In genomic region chr6:136633355-136633754, GRCh38 we compare ENCODE assay signal across 21 cellular contexts.
DNase-seq lines count a peak whose midpoint lies in the region; ATAC-seq and TF ChIP-seq lines count a peak whose summit lies in the region.
"Had no signal": no experiment of that assay in that cellular context is flagged by ENCODE, and none has a peak within 500 bp of the region (broad histone marks: within the 10 kb centered on the region; RNA-seq: fewer than 3 reads in every experiment).

No MANE protein-coding gene starts in this region.

- no peaks in the 10 kb centered on the region for H4K20me1 ChIP-seq in osteoblast (ENCODE audit: insufficient read depth, low read length)

- H3K36me3 Mint-ChIP-seq in activated CD4-positive, alpha-beta memory T cell treated with anti-CD3 and anti-CD28 coated beads, Interleukin-2, amount 10 ng/mL, durations not matched to agents 7 days and 5 days (ENCODE audit: low read depth): peaks cover 40% of the 10 kb centered on the region
- peaks cover 20% of the 10 kb centered on the region for H3K36me3 Mint-ChIP-seq in activated CD4-positive, alpha-beta memory T cell treated with anti-CD3 and anti-CD28 coated beads for 36 hours
- H3K36me3 Mint-ChIP-seq in chondrocyte (ENCODE audit: low read depth): peaks cover 9% of the 10 kb centered on the region

- H3K36me3 ChIP-seq in osteoblast (ENCODE audit: insufficient read depth, low read length) (no peaks in the 10 kb centered on the region), aorta (ENCODE audit: control insufficient read depth in 1 of 2, insufficient read depth in 2 of 2, low read length in 1 of 2) (peaks cover 6 to 13% of the 10 kb centered on the region in 2 donors), heart right ventricle (peaks cover 0 to 75% (median 0%) of the 10 kb centered on the region in 9 donors)

- H3K4me3 ChIP-seq in osteoblast (ENCODE audit: insufficient read depth, low read length): no peak overlapping the region
- H3K4me3 ChIP-seq in aorta (ENCODE audit: low read length in 2 of 2): no peak overlapping the region
- no peak overlapping the region for H3K4me3 ChIP-seq in heart right ventricle
- H3K4me3 ChIP-seq: GM23338 had no signal

- H3K27ac Mint-ChIP-seq in activated CD4-positive, alpha-beta memory T cell treated with anti-CD3 and anti-CD28 coated beads, Interleukin-2, amount 10 ng/mL, durations not matched to agents 7 days and 5 days: peak overlapping the region; percentile 31
- no peak overlapping the region for H3K27ac Mint-ChIP-seq in activated CD4-positive, alpha-beta memory T cell treated with anti-CD3 and anti-CD28 coated beads for 36 hours
- H3K27ac Mint-ChIP-seq in chondrocyte (ENCODE audit: unreplicated experiment): peak overlapping the region; percentile 8
- H3K27ac Mint-ChIP-seq: B cell, GM23338 had no signal

- H3K4me1 ChIP-seq in osteoblast (ENCODE audit: insufficient read depth, low read length): no peaks in the 10 kb centered on the region
- H3K4me1 ChIP-seq in aorta (ENCODE audit: control insufficient read depth in 1 of 2, insufficient read depth in 2 of 2, low read length in 2 of 2): peaks cover 1 to 2% of the 10 kb centered on the region in 2 donors
- no peaks in the 10 kb centered on the region for H3K4me1 ChIP-seq in heart right ventricle

- H3K79me2 ChIP-seq in osteoblast (ENCODE audit: insufficient read depth, low read length): no peaks in the 10 kb centered on the region

- no peaks in the 10 kb centered on the region for H3K9me3 Mint-ChIP-seq in activated CD4-positive, alpha-beta memory T cell treated with anti-CD3 and anti-CD28 coated beads, Interleukin-2, amount 10 ng/mL, durations not matched to agents 7 days and 5 days
- H3K9me3 Mint-ChIP-seq in activated CD4-positive, alpha-beta memory T cell treated with anti-CD3 and anti-CD28 coated beads for 36 hours: no peaks in the 10 kb centered on the region
- H3K9me3 Mint-ChIP-seq in chondrocyte (ENCODE audit: low read depth): no peaks in the 10 kb centered on the region
- H3K9me3 Mint-ChIP-seq: CD8-positive, alpha-beta memory T cell; GM23338 had no signal

- peaks cover 12% of the 10 kb centered on the region for H3K4me1 Mint-ChIP-seq in activated CD4-positive, alpha-beta memory T cell treated with anti-CD3 and anti-CD28 coated beads, Interleukin-2, amount 10 ng/mL, durations not matched to agents 7 days and 5 days
- peaks cover 7% of the 10 kb centered on the region for H3K4me1 Mint-ChIP-seq in activated CD4-positive, alpha-beta memory T cell treated with anti-CD3 and anti-CD28 coated beads for 36 hours (ENCODE audit: low read depth)
- peaks cover 4% of the 10 kb centered on the region for H3K4me1 Mint-ChIP-seq in chondrocyte (ENCODE audit: low read depth)
- H3K4me1 Mint-ChIP-seq: B cell had no signal

- CTCF ChIA-PET in activated CD4-positive, alpha-beta memory T cell treated with anti-CD3 and anti-CD28 coated beads, Interleukin-2, amount 10 ng/mL, durations not matched to agents 7 days and 5 days (lab: Charles Lee): no interaction called here
- CTCF ChIA-PET in activated CD4-positive, alpha-beta memory T cell treated with anti-CD3 and anti-CD28 coated beads for 36 hours (lab: Charles Lee): interaction anchor here (2.5 kb wide), 1 partner anchor 159 kb away, joined by 7 read pairs; the partner anchor contains the start of gene MAP3K5

- no peaks in the 10 kb centered on the region for H3K27me3 Mint-ChIP-seq in activated CD4-positive, alpha-beta memory T cell treated with anti-CD3 and anti-CD28 coated beads, Interleukin-2, amount 10 ng/mL, durations not matched to agents 7 days and 5 days
- no peaks in the 10 kb centered on the region for H3K27me3 Mint-ChIP-seq in activated CD4-positive, alpha-beta memory T cell treated with anti-CD3 and anti-CD28 coated beads for 36 hours
- no peaks in the 10 kb centered on the region for H3K27me3 Mint-ChIP-seq in chondrocyte (ENCODE audit: low read depth)
- H3K27me3 Mint-ChIP-seq: B cell; CD4-positive, CD25-positive, alpha-beta regulatory T cell; CD8-positive, alpha-beta memory T cell had no signal

- H3K4me2 ChIP-seq in osteoblast (ENCODE audit: insufficient read depth, low read length): no peak overlapping the region
- H3K4me2 ChIP-seq: GM23338 had no signal

- no peak overlapping the region for H3K4me3 Mint-ChIP-seq in activated CD4-positive, alpha-beta memory T cell treated with anti-CD3 and anti-CD28 coated beads, Interleukin-2, amount 10 ng/mL, durations not matched to agents 7 days and 5 days
- H3K4me3 Mint-ChIP-seq in activated CD4-positive, alpha-beta memory T cell treated with anti-CD3 and anti-CD28 coated beads for 36 hours: no peak overlapping the region
- H3K4me3 Mint-ChIP-seq in chondrocyte (ENCODE audit: unreplicated experiment): no peak overlapping the region
- H3K4me3 Mint-ChIP-seq: B cell; CD4-positive, CD25-positive, alpha-beta regulatory T cell; CD8-positive, alpha-beta memory T cell; GM23338 had no signal

- no peaks in the 10 kb centered on the region for H3K27me3 ChIP-seq in osteoblast (ENCODE audit: insufficient read depth, low read length)
- no peaks in the 10 kb centered on the region for H3K27me3 ChIP-seq in aorta (ENCODE audit: control insufficient read depth in 1 of 2, insufficient read depth in 2 of 2, low read length in 1 of 2)
- no peaks in the 10 kb centered on the region for H3K27me3 ChIP-seq in heart right ventricle

- 79 to 80% methylated on average over 1 of the region's 1 CpG for WGBS in aorta, 2 donors
- WGBS in heart right ventricle, 2 donors: 75 to 82% methylated on average over 1 of the region's 1 CpG

- H2AFZ ChIP-seq in osteoblast (ENCODE audit: low read length): no peak overlapping the region
- H2AFZ ChIP-seq: GM23338 had no signal

- intact Hi-C loops in activated CD4-positive, alpha-beta memory T cell treated with anti-CD3 and anti-CD28 coated beads for 36 hours (cut with micrococcal nuclease): no loop called here
- intact Hi-C loops in aorta (cut with DNase I): no loop called here
- intact Hi-C loops in heart right ventricle (cut with DNase I): no loop called here

- peak; percentile 48 for ATAC-seq in aorta (ENCODE audit: low FRiP score)
- no peak for ATAC-seq in HG03457 (IDR thresholded peaks at IDR 0.05; ENCODE audit: unreplicated experiment)
- no peak for ATAC-seq in heart right ventricle
- ATAC-seq: GM23338 had no signal

- no peak for DNase-seq in activated CD4-positive, alpha-beta memory T cell treated with anti-CD3 and anti-CD28 coated beads, Interleukin-2, amount 10 ng/mL, durations not matched to agents 7 days and 5 days
- no peak for DNase-seq in activated CD4-positive, alpha-beta memory T cell treated with anti-CD3 and anti-CD28 coated beads for 36 hours
- DNase-seq in chondrocyte (ENCODE audit: low spot score) (no peak), osteoblast (ENCODE audit: insufficient read length, low spot score, missing footprints) (no peak), aorta (no peak), heart right ventricle (no peak)
- no peak for DNase-seq in activated effector memory CD4-positive, alpha-beta T cell treated with Interleukin-2 at 50 U/mL for 16 hours
- DNase-seq: 8988T; C1 segment of cervical spinal cord; CD8-positive, alpha-beta memory T cell; COR-L47; DMS 273 treated with DMSO at 0.1 percent for 48 hours; DMS53; DND-41; EL; HCEC 1CT; IMR-90 had no signal

- H3K27ac ChIP-seq in osteoblast (ENCODE audit: low read depth, low read length) (peak overlapping the region; percentile 33), aorta (ENCODE audit: low read depth in 1 of 2, low read length in 2 of 2) (no peak overlapping the region), heart right ventricle (no peak overlapping the region)

- H3K9me3 ChIP-seq in osteoblast (ENCODE audit: low read depth, low read length) (no peaks in the 10 kb centered on the region), aorta (ENCODE audit: control insufficient read depth, low read length) (no peaks in the 10 kb centered on the region), heart right ventricle (no peaks in the 10 kb centered on the region)

- no peak for TF ChIP-seq CTCF in chondrocyte (IDR thresholded peaks at IDR 0.05)
- no peak for TF ChIP-seq CTCF in osteoblast (IDR thresholded peaks at IDR 0.05; ENCODE audit: extremely low read depth, low read depth, low read length)
- no peak for TF ChIP-seq CTCF in heart right ventricle (IDR thresholded peaks at IDR 0.05)

- POLR2A ChIA-PET in activated CD4-positive, alpha-beta memory T cell treated with anti-CD3 and anti-CD28 coated beads, Interleukin-2, amount 10 ng/mL, durations not matched to agents 7 days and 5 days (lab: Charles Lee): no interaction called here
- POLR2A ChIA-PET in activated CD4-positive, alpha-beta memory T cell treated with anti-CD3 and anti-CD28 coated beads for 36 hours (lab: Charles Lee): no interaction called here
